In genomic region chr5:88438006-88438405, GRCh38 we compare ENCODE assay signal across 19 cellular contexts.
A peak's percentile ranks its signal among the peaks of the same experiment; 100 is the strongest.
DNase-seq lines count a peak whose midpoint lies in the region; ATAC-seq and TF ChIP-seq lines count a peak whose summit lies in the region.
"Had no signal": no experiment of that assay in that cellular context is flagged by ENCODE, and none has a peak within 500 bp of the region (broad histone marks: within the 10 kb centered on the region; RNA-seq: fewer than 3 reads in every experiment).

No MANE protein-coding gene starts in this region.

- no peaks in the 10 kb centered on the region for H3K9me3 Mint-ChIP-seq in activated CD8-positive, alpha-beta T cell treated with anti-CD3 and anti-CD28 coated beads for 36 hours
- H3K9me3 Mint-ChIP-seq: activated naive CD8-positive, alpha-beta T cell treated with anti-CD3 and anti-CD28 coated beads, Interleukin-2, amount 10 ng/mL, durations not matched to agents 7 days and 5 days; activated T-cell treated with anti-CD3 and anti-CD28 coated beads, Interleukin-2, amount 50 U/mL, for 72 hours; H9; nephron had no signal

- no peak overlapping the region for H3K27ac Mint-ChIP-seq in activated CD8-positive, alpha-beta T cell treated with anti-CD3 and anti-CD28 coated beads for 36 hours
- H3K27ac Mint-ChIP-seq: activated naive CD8-positive, alpha-beta T cell treated with anti-CD3 and anti-CD28 coated beads, Interleukin-2, amount 10 ng/mL, durations not matched to agents 7 days and 5 days; activated T-cell treated with anti-CD3 and anti-CD28 coated beads, Interleukin-2, amount 50 U/mL, for 72 hours; CD14-positive monocyte; H9; nephron had no signal

- H3K4me3 Mint-ChIP-seq in activated CD8-positive, alpha-beta T cell treated with anti-CD3 and anti-CD28 coated beads for 36 hours: no peak overlapping the region
- H3K4me3 Mint-ChIP-seq: activated naive CD8-positive, alpha-beta T cell treated with anti-CD3 and anti-CD28 coated beads, Interleukin-2, amount 10 ng/mL, durations not matched to agents 7 days and 5 days; activated T-cell treated with anti-CD3 and anti-CD28 coated beads, Interleukin-2, amount 50 U/mL, for 72 hours; CD14-positive monocyte; H9; nephron had no signal

- ATAC-seq in GM19023 (IDR thresholded peaks at IDR 0.05; ENCODE audit: unreplicated experiment): no peak
- ATAC-seq in activated CD8-positive, alpha-beta T cell treated with anti-CD3 and anti-CD28 coated beads for 36 hours: no peak
- ATAC-seq: activated T-cell treated with anti-CD3 and anti-CD28 coated beads, Interleukin-2, amount 50 U/mL, for 72 hours; GM12878 had no signal

- peaks cover 2% of the 10 kb centered on the region for H3K27me3 Mint-ChIP-seq in activated CD8-positive, alpha-beta T cell treated with anti-CD3 and anti-CD28 coated beads for 36 hours

- CTCF ChIA-PET in activated CD8-positive, alpha-beta T cell treated with anti-CD3 and anti-CD28 coated beads for 36 hours (lab: Charles Lee): no interaction called here

- H3K4me3 ChIP-seq in astrocyte of the spinal cord (ENCODE audit: low read depth, low read length): no peak overlapping the region
- no peak overlapping the region for H3K4me3 ChIP-seq in retinal pigment epithelial cell (ENCODE audit: low read length)
- no peak overlapping the region for H3K4me3 ChIP-seq in BE2C (ENCODE audit: low read depth, low read length)
- H3K4me3 ChIP-seq: GM12878 had no signal

- TF ChIP-seq CTCF in astrocyte of the spinal cord (IDR thresholded peaks at IDR 0.05; ENCODE audit: low read depth, low read length): no peak
- no peak for TF ChIP-seq CTCF in retinal pigment epithelial cell (conservative IDR thresholded peaks at IDR 0.05; ENCODE audit: low read depth, low read length)
- no peak for TF ChIP-seq CTCF in BE2C (IDR thresholded peaks at IDR 0.05; ENCODE audit: low read depth, low read length)
- TF ChIP-seq CTCF in activated CD8-positive, alpha-beta T cell treated with anti-CD3 and anti-CD28 coated beads for 36 hours (IDR thresholded peaks at IDR 0.05): no peak

- H3K4me1 ChIP-seq in BE2C: no peaks in the 10 kb centered on the region

- in situ Hi-C loops in astrocyte of the spinal cord (cut with HindIII; ENCODE audit: low sequenced_read_pairs): no loop called here

- intact Hi-C loops in activated CD8-positive, alpha-beta T cell treated with anti-CD3 and anti-CD28 coated beads for 36 hours (cut with micrococcal nuclease): no loop called here

- peak; percentile 18 for DNase-seq in EL
- peak; percentile 53 for DNase-seq in NCI-H226
- peak; percentile 12 for DNase-seq in astrocyte of the spinal cord (ENCODE audit: low read depth, low spot score)
- DNase-seq in retinal pigment epithelial cell (ENCODE audit: low read depth): peak; percentile 31
- no peak for DNase-seq in NCI-H1930 (lab: John Stamatoyannopoulos, UW)
- DNase-seq in BE2C: no peak
- no peak for DNase-seq in activated CD8-positive, alpha-beta T cell treated with anti-CD3 and anti-CD28 coated beads for 36 hours
- DNase-seq: activated CD4-positive, alpha-beta T cell treated with anti-CD3 and anti-CD28 coated beads, Interleukin-2, amount 50 U/mL, for 48 hours; activated naive CD8-positive, alpha-beta T cell treated with anti-CD3 and anti-CD28 coated beads, Interleukin-2, amount 10 ng/mL, durations not matched to agents 7 days and 5 days; activated T-cell treated with anti-CD3 and anti-CD28 coated beads, Interleukin-2, amount 50 U/mL, for 72 hours; H9; NCI-H1092; SIG-M5; substantia nigra; T-helper 9 cell had no signal

- H3K36me3 ChIP-seq in BE2C: no peaks in the 10 kb centered on the region

- no peaks in the 10 kb centered on the region; the same call in 1 of the 2 replicates for H3K9me3 ChIP-seq in BE2C

- no peaks in the 10 kb centered on the region for H3K4me1 Mint-ChIP-seq in activated CD8-positive, alpha-beta T cell treated with anti-CD3 and anti-CD28 coated beads for 36 hours (ENCODE audit: low read depth)
- H3K4me1 Mint-ChIP-seq: activated naive CD8-positive, alpha-beta T cell treated with anti-CD3 and anti-CD28 coated beads, Interleukin-2, amount 10 ng/mL, durations not matched to agents 7 days and 5 days; CD14-positive monocyte; nephron had no signal

- POLR2A ChIA-PET in activated CD8-positive, alpha-beta T cell treated with anti-CD3 and anti-CD28 coated beads for 36 hours (lab: Charles Lee): no interaction called here

- no peaks in the 10 kb centered on the region for H3K36me3 Mint-ChIP-seq in activated CD8-positive, alpha-beta T cell treated with anti-CD3 and anti-CD28 coated beads for 36 hours (ENCODE audit: low read depth)
- H3K36me3 Mint-ChIP-seq: activated naive CD8-positive, alpha-beta T cell treated with anti-CD3 and anti-CD28 coated beads, Interleukin-2, amount 10 ng/mL, durations not matched to agents 7 days and 5 days; CD14-positive monocyte had no signal

- no peaks in the 10 kb centered on the region for H3K27me3 ChIP-seq in BE2C

Comparison
In these comparisons a context has a peak if more than half of its experiments do, and no peak if none do; other contexts are left out.
1. DNase-seq: peak in EL (single experiment), NCI-H226 (single experiment), astrocyte of the spinal cord (single experiment) and retinal pigment epithelial cell (single experiment); none in NCI-H1930 (0 of 2), BE2C (single experiment) and activated CD8-positive, alpha-beta T cell treated with anti-CD3 and anti-CD28 coated beads for 36 hours (single experiment).